Comparison of ENCODE assay signal across 13 cellular contexts in genomic region chr3:4505688-4506558, GRCh38. TPM values are rescaled to one million over a fixed set of nuclear protein-coding genes. Genes with fewer than 3 reads are reported as not detected.
A peak's percentile ranks its signal among the peaks of the same experiment; 100 is the strongest.
DNase-seq lines count a peak whose midpoint lies in the region; ATAC-seq and TF ChIP-seq lines count a peak whose summit lies in the region.
"Had no signal": no experiment of that assay in that cellular context is flagged by ENCODE, and none has a peak within 500 bp of the region (broad histone marks: within the 10 kb centered on the region; RNA-seq: fewer than 3 reads in every experiment).

No MANE protein-coding gene starts in this region.

- no peak for ATAC-seq in Right ventricle myocardium inferior
- no peak for ATAC-seq in naive thymus-derived CD8-positive, alpha-beta T cell
- ATAC-seq in aorta (ENCODE audit: low FRiP score), result no peak
- ATAC-seq in upper lobe of left lung (ENCODE audit: low FRiP score in 2 of 2), result no peak
- no peak for ATAC-seq in HG03378 (IDR thresholded peaks at IDR 0.05; ENCODE audit: unreplicated experiment)

- peak overlapping the region; percentile 30 for H3K4me3 Mint-ChIP-seq in activated naive CD8-positive, alpha-beta T cell treated with anti-CD3 and anti-CD28 coated beads for 36 hours
- peak overlapping the region; percentile 16 to 86 (median 34) for H3K4me3 Mint-ChIP-seq in naive thymus-derived CD8-positive, alpha-beta T cell

- H3K36me3 ChIP-seq in left ventricle myocardium inferior, result peaks cover 8% of the 10 kb centered on the region
- H3K36me3 ChIP-seq in aorta (ENCODE audit: control insufficient read depth in 1 of 2, insufficient read depth in 2 of 2, low read length in 1 of 2), result peaks cover 0 to 5% of the 10 kb centered on the region in 2 donors
- no peaks in the 10 kb centered on the region for H3K36me3 ChIP-seq in upper lobe of left lung

- H3K4me1 Mint-ChIP-seq in activated naive CD8-positive, alpha-beta T cell treated with anti-CD3 and anti-CD28 coated beads for 36 hours, result peaks cover 63% of the 10 kb centered on the region
- peaks cover 35 to 91% (median 60%) of the 10 kb centered on the region in 4 donors for H3K4me1 Mint-ChIP-seq in naive thymus-derived CD8-positive, alpha-beta T cell

- no peak overlapping the region for H3K4me3 ChIP-seq in left ventricle myocardium inferior
- H3K4me3 ChIP-seq in aorta (ENCODE audit: low read length in 2 of 2), result no peak overlapping the region
- H3K4me3 ChIP-seq in upper lobe of left lung, result no peak overlapping the region

- H3K27me3 ChIP-seq in left ventricle myocardium inferior (ENCODE audit: low read depth), result no peaks in the 10 kb centered on the region
- no peaks in the 10 kb centered on the region for H3K27me3 ChIP-seq in aorta (ENCODE audit: control insufficient read depth in 1 of 2, insufficient read depth in 2 of 2, low read length in 1 of 2)
- H3K27me3 ChIP-seq in upper lobe of left lung, result no peaks in the 10 kb centered on the region
- H3K27me3 ChIP-seq: heart right ventricle had no signal

- peak overlapping the region; percentile 66 for H3K27ac ChIP-seq in left ventricle myocardium inferior (replicated peaks)
- peak overlapping the region; percentile 39 to 97 for H3K27ac ChIP-seq in aorta (ENCODE audit: low read depth in 1 of 2, low read length in 2 of 2)
- peak overlapping the region in 1 of 4 donors; percentile 76 for H3K27ac ChIP-seq in upper lobe of left lung

- TF ChIP-seq EP300 in upper lobe of left lung (IDR thresholded peaks at IDR 0.05), result no peak

- no peak for TF ChIP-seq POLR2A in upper lobe of left lung (IDR thresholded peaks at IDR 0.05)

- no peaks in the 10 kb centered on the region for H3K9me3 Mint-ChIP-seq in activated naive CD8-positive, alpha-beta T cell treated with anti-CD3 and anti-CD28 coated beads for 36 hours
- no peaks in the 10 kb centered on the region for H3K9me3 Mint-ChIP-seq in naive thymus-derived CD8-positive, alpha-beta T cell

- DNase-seq in left ventricle myocardium inferior (no peak), Right ventricle myocardium inferior (ENCODE audit: missing footprints) (no peak), aorta (no peak), upper lobe of left lung (no peak), T1000 (lab: John Stamatoyannopoulos, UW) (no peak)
- no peak for DNase-seq in activated naive CD8-positive, alpha-beta T cell treated with anti-CD3 and anti-CD28 coated beads for 36 hours
- no peak for DNase-seq in naive thymus-derived CD8-positive, alpha-beta T cell
- DNase-seq: heart right ventricle; NCI-H1105; NCI-H510A treated with DMSO at 0.1 percent for 48 hours; occipital lobe; stimulated activated CD4-positive, alpha-beta T cell treated with anti-CD3 and anti-CD28 coated beads, Interleukin-15, amount 100 ng/mL, for 24 hours had no signal

- WGBS in aorta, 2 donors, result 70 to 72% methylated on average over 6 of the region's 6 CpGs
- WGBS in upper lobe of left lung, 2 donors, result 89 to 92% methylated on average over 6 of the region's 6 CpGs

- H3K9me3 ChIP-seq in left ventricle myocardium inferior (replicated peaks), result no peaks in the 10 kb centered on the region
- H3K9me3 ChIP-seq in aorta (ENCODE audit: control insufficient read depth, low read length), result no peaks in the 10 kb centered on the region
- no peaks in the 10 kb centered on the region for H3K9me3 ChIP-seq in upper lobe of left lung
- H3K9me3 ChIP-seq: heart right ventricle had no signal

- no peak for TF ChIP-seq CTCF in left ventricle myocardium inferior (IDR thresholded peaks at IDR 0.05; ENCODE audit: borderline replicate concordance)
- no peak for TF ChIP-seq CTCF in upper lobe of left lung (IDR thresholded peaks at IDR 0.05)

- POLR2A ChIA-PET in naive thymus-derived CD8-positive, alpha-beta T cell (lab: Charles Lee), result interaction anchor here (1.4 to 5.4 kb wide), 2 partner anchors 12 to 13 kb away, joined by 5 to 65 read pairs; partner anchors contain the start of gene ITPR1

- H3K27me3 Mint-ChIP-seq in activated naive CD8-positive, alpha-beta T cell treated with anti-CD3 and anti-CD28 coated beads for 36 hours, result no peaks in the 10 kb centered on the region
- H3K27me3 Mint-ChIP-seq in naive thymus-derived CD8-positive, alpha-beta T cell, result no peaks in the 10 kb centered on the region

- peak overlapping the region; percentile 92 for H3K27ac Mint-ChIP-seq in activated naive CD8-positive, alpha-beta T cell treated with anti-CD3 and anti-CD28 coated beads for 36 hours
- H3K27ac Mint-ChIP-seq in naive thymus-derived CD8-positive, alpha-beta T cell, result peak overlapping the region; percentile 23 to 98 (median 92)

- H3K4me1 ChIP-seq in left ventricle myocardium inferior (peaks cover 53% of the 10 kb centered on the region), aorta (ENCODE audit: control insufficient read depth in 1 of 2, insufficient read depth in 2 of 2, low read length in 2 of 2) (peaks cover 4 to 8% of the 10 kb centered on the region in 2 donors), upper lobe of left lung (peaks cover 14 to 24% (median 19%) of the 10 kb centered on the region in 4 donors)

- intact Hi-C loops in left ventricle myocardium inferior (cut with micrococcal nuclease) (no loop called here), Right ventricle myocardium inferior (cut with DNase I) (no loop called here), aorta (cut with DNase I) (no loop called here)

- peaks cover 32% of the 10 kb centered on the region for H3K36me3 Mint-ChIP-seq in activated naive CD8-positive, alpha-beta T cell treated with anti-CD3 and anti-CD28 coated beads for 36 hours
- H3K36me3 Mint-ChIP-seq in naive thymus-derived CD8-positive, alpha-beta T cell, result peaks cover 0 to 23% (median 12%) of the 10 kb centered on the region in 3 donors

RNA-seq across cellular contexts. Expression of gene ITPR1, which starts 12.8 kb away (rescaled TPM):
- 29.0 TPM for total RNA-seq in left ventricle myocardium inferior
- 22.4 TPM for total RNA-seq in Right ventricle myocardium inferior
- 10 to 100 TPM; 58.4 to 59.5 TPM for total RNA-seq in activated naive CD8-positive, alpha-beta T cell treated with anti-CD3 and anti-CD28 coated beads for 36 hours
- 10 to 100 TPM; 78.7 to 80.4 TPM for total RNA-seq in naive thymus-derived CD8-positive, alpha-beta T cell
- 10 to 100 TPM in 1 of 3 donors, 1 to 10 TPM in 2; 8.3 to 10.6 (median 9.7) TPM for polyA plus RNA-seq in naive thymus-derived CD8-positive, alpha-beta T cell
- total RNA-seq in aorta, result 100 to 1,000 TPM; 227 to 294 TPM
- 10 to 100 TPM; 30.7 to 71.3 TPM for polyA plus RNA-seq in aorta
- total RNA-seq in upper lobe of left lung, result 100 to 1,000 TPM in 1 of 6 donors, 10 to 100 TPM in 5; 55.5 to 136 (median 66.2) TPM

RNA-seq across cellular contexts. Expression of gene SUMF1, which starts 38.9 kb away (rescaled TPM):
- total RNA-seq in left ventricle myocardium inferior, result 8.6 TPM
- total RNA-seq in Right ventricle myocardium inferior, result 8.4 TPM
- total RNA-seq in activated naive CD8-positive, alpha-beta T cell treated with anti-CD3 and anti-CD28 coated beads for 36 hours, result 1 to 10 TPM; 6.3 to 7.1 TPM
- total RNA-seq in naive thymus-derived CD8-positive, alpha-beta T cell, result 10 to 100 TPM; 13.7 to 14.2 TPM
- polyA plus RNA-seq in naive thymus-derived CD8-positive, alpha-beta T cell, result 10 to 100 TPM; 23.4 to 36.4 (median 30.6) TPM
- total RNA-seq in aorta, result 10 to 100 TPM; 26.5 to 35.8 TPM
- polyA plus RNA-seq in aorta, result 10 to 100 TPM; 23.3 to 30.4 TPM
- total RNA-seq in upper lobe of left lung, result 10 to 100 TPM; 34.5 to 63.0 (median 54.0) TPM
